ENCODE assay signal across 29 cellular contexts in genomic region chr5:127776477-127776876, GRCh38.
"Had no signal": no experiment of that assay in that cellular context is flagged by ENCODE, and none has a peak within 500 bp of the region (broad histone marks: within the 10 kb centered on the region; RNA-seq: fewer than 3 reads in every experiment).

No MANE protein-coding gene starts in this region.

- DNase-seq: activated effector memory CD4-positive, alpha-beta T cell treated with anti-CD3 and anti-CD28 coated beads, Interleukin-2, amount 50 U/mL, for 16 hours; activated effector memory CD4-positive, alpha-beta T cell treated with Interleukin-2 at 50 U/mL for 16 hours; activated gamma-delta T cell; activated gamma-delta T cell treated with Interleukin-2 at 50 U/mL for 16 hours; activated naive CD4-positive, alpha-beta T cell; activated naive CD4-positive, alpha-beta T cell treated with anti-CD3 and anti-CD28 coated beads for 36 hours; activated naive CD4-positive, alpha-beta T cell treated with anti-CD3 and anti-CD28 coated beads, Interleukin-2, amount 10 ng/mL, durations not matched to agents 7 days and 5 days; activated naive CD4-positive, alpha-beta T cell treated with anti-CD3 and anti-CD28 coated beads, Interleukin-2, amount 50 U/mL, for 16 hours; activated naive CD4-positive, alpha-beta T cell treated with Interleukin-2 at 50 U/mL for 16 hours; activated naive CD8-positive, alpha-beta T cell treated with anti-CD3 and anti-CD28 coated beads for 36 hours; activated naive CD8-positive, alpha-beta T cell treated with anti-CD3 and anti-CD28 coated beads, Interleukin-2, amount 10 ng/mL, durations not matched to agents 7 days and 5 days; activated naive CD8-positive, alpha-beta T cell treated with anti-CD3 and anti-CD28 coated beads, Interleukin-2, amount 50 U/mL, for 24 hours; activated T-cell treated with anti-CD3 and anti-CD28 coated beads, Interleukin-2, amount 50 U/mL, for 24 hours; activated T-cell treated with anti-CD3 and anti-CD28 coated beads, Interleukin-2, amount 50 U/mL, for 4 hours; activated T-cell treated with anti-CD3 and anti-CD28 coated beads, Interleukin-2, amount 50 U/mL, for 48 hours; activated T-cell treated with anti-CD3 and anti-CD28 coated beads, Interleukin-2, amount 50 U/mL, for 72 hours; adrenal gland; amniotic stem cell; amygdala; anterior cingulate cortex; aorta; body of pancreas; brain microvascular endothelial cell; caudate nucleus; central memory CD4-positive, alpha-beta T cell; cerebellar nuclear complex had no signal

- H3K4me3 ChIP-seq: adrenal gland, ascending aorta, body of pancreas, breast epithelium, cardiac muscle cell had no signal

- H3K9me3 ChIP-seq: ascending aorta, body of pancreas had no signal

- H3K4me1 ChIP-seq: ascending aorta, body of pancreas, breast epithelium had no signal

- H3K36me3 ChIP-seq: adrenal gland, ascending aorta, brain microvascular endothelial cell, breast epithelium, cardiac muscle cell had no signal

- H3K27me3 ChIP-seq: adrenal gland, ascending aorta, body of pancreas, brain microvascular endothelial cell, breast epithelium, cardiac muscle cell had no signal

- H3K27ac ChIP-seq: adrenal gland, ascending aorta, body of pancreas, brain microvascular endothelial cell, breast epithelium, cardiac muscle cell had no signal
